In the genomic region with DNA sequence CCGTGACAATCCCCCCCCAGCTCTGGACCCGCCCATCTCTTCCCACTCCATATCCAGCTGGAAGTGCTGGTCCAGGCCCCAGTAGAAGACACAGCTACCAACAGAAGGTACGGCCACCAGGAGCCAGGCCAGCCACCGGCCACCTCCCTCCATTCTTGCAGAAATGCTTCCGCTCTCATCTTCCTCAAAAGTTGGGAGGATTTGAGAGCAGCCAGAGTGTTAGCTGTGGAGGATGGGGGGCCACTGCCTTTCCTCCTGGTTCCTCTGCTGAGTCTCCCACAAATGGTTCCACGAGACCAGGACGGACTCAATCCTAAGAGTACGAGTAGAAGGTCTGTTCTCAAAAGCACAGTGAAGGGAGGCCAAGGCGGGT, we compare ENCODE assay signal across 1 cellular context.
TF ChIP-seq lines count a peak whose summit lies in the region.

No MANE protein-coding gene starts in this region.

TF ChIP-seq in IMR-90, 13 proteins besides CTCF, POLR2A, EP300 and RAD21:
- TF ChIP-seq MXI1 (IDR thresholded peaks at IDR 0.05; ENCODE audit: borderline replicate concordance, low read depth, low read length) (no peak), FOS (IDR thresholded peaks at IDR 0.05; ENCODE audit: low read depth, low read length) (no peak), RCOR1 (IDR thresholded peaks at IDR 0.05; ENCODE audit: insufficient replicate concordance, low read length) (no peak), SMC3 (IDR thresholded peaks at IDR 0.05; ENCODE audit: low read depth, low read length) (no peak), NFE2L2 (IDR thresholded peaks at IDR 0.05; ENCODE audit: low read depth, low read length) (no peak)
- TF ChIP-seq, protein P1, sequence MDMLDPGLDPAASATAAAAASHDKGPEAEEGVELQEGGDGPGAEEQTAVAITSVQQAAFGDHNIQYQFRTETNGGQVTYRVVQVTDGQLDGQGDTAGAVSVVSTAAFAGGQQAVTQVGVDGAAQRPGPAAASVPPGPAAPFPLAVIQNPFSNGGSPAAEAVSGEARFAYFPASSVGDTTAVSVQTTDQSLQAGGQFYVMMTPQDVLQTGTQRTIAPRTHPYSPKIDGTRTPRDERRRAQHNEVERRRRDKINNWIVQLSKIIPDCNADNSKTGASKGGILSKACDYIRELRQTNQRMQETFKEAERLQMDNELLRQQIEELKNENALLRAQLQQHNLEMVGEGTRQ (IDR thresholded peaks at IDR 0.05; ENCODE audit: low read depth, low read length): no peak
- TF ChIP-seq, protein P2, sequence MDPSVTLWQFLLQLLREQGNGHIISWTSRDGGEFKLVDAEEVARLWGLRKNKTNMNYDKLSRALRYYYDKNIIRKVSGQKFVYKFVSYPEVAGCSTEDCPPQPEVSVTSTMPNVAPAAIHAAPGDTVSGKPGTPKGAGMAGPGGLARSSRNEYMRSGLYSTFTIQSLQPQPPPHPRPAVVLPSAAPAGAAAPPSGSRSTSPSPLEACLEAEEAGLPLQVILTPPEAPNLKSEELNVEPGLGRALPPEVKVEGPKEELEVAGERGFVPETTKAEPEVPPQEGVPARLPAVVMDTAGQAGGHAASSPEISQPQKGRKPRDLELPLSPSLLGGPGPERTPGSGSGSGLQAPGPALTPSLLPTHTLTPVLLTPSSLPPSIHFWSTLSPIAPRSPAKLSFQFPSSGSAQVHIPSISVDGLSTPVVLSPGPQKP (IDR thresholded peaks at IDR 0.05; ENCODE audit: borderline replicate concordance, low read depth, low read length): no peak
